Comparison of ENCODE assay signal across 24 cellular contexts in genomic region chr17:78904371-78904770, GRCh38. TPM values are rescaled to one million over a fixed set of nuclear protein-coding genes. Genes with fewer than 3 reads are reported as not detected.
DNase-seq lines count a peak whose midpoint lies in the region; ATAC-seq and TF ChIP-seq lines count a peak whose summit lies in the region.
"Had no signal": no experiment of that assay in that cellular context is flagged by ENCODE, and none has a peak within 500 bp of the region (broad histone marks: within the 10 kb centered on the region; RNA-seq: fewer than 3 reads in every experiment).

No MANE protein-coding gene starts in this region.

- H3K9me2 ChIP-seq in neural cell (ENCODE audit: insufficient read depth, low read length), result no peaks in the 10 kb centered on the region

- no peak overlapping the region for H2AFZ ChIP-seq in neural cell (ENCODE audit: low read depth, low read length)

- no peak overlapping the region for H3K4me2 ChIP-seq in neural cell (ENCODE audit: low read length)

- H3K36me3 ChIP-seq in neural cell (ENCODE audit: insufficient read depth, low read length) (no peaks in the 10 kb centered on the region), vagina (peaks cover 0 to 3% of the 10 kb centered on the region in 2 donors)

- H3K9me3 Mint-ChIP-seq in dendritic cell treated with granulocyte-macrophage colony-stimulating factor and Interleukin-4, amounts not matched to agents 40 ng/mL and 50 ng/mL, for 4 days, result no peaks in the 10 kb centered on the region

- no peaks in the 10 kb centered on the region for H3F3A ChIP-seq in neural cell (ENCODE audit: insufficient read depth, low read length, poor library complexity, severe bottlenecking)

- peak overlapping the region; percentile 87 for H3K27ac ChIP-seq in neural cell (ENCODE audit: low read length)
- H3K27ac ChIP-seq in vagina, result peak overlapping the region; percentile 29
- H3K27ac ChIP-seq: 22Rv1 had no signal

- peaks cover 80% of the 10 kb centered on the region for H3K4me1 Mint-ChIP-seq in dendritic cell treated with granulocyte-macrophage colony-stimulating factor and Interleukin-4, amounts not matched to agents 40 ng/mL and 50 ng/mL, for 4 days (ENCODE audit: low read depth)

- H3K4me1 ChIP-seq in vagina, result peaks cover 62% of the 10 kb centered on the region

- no peak overlapping the region for H3K4me3 Mint-ChIP-seq in dendritic cell treated with granulocyte-macrophage colony-stimulating factor and Interleukin-4, amounts not matched to agents 40 ng/mL and 50 ng/mL, for 4 days

- intact Hi-C loops in Right ventricle myocardium inferior (cut with DNase I), result no loop called here
- intact Hi-C loops in left cardiac atrium (cut with DNase I), result no loop called here
- intact Hi-C loops in dendritic cell treated with granulocyte-macrophage colony-stimulating factor and Interleukin-4, amounts not matched to agents 40 ng/mL and 50 ng/mL, for 4 days (cut with micrococcal nuclease), result no loop called here
- intact Hi-C loops in vagina (cut with DNase I), result no loop called here

- no peaks in the 10 kb centered on the region for H3K27me3 Mint-ChIP-seq in dendritic cell treated with granulocyte-macrophage colony-stimulating factor and Interleukin-4, amounts not matched to agents 40 ng/mL and 50 ng/mL, for 4 days

- H3K79me2 ChIP-seq in neural cell (replicated peaks; ENCODE audit: insufficient read depth, low read length), result peaks cover 38% of the 10 kb centered on the region

- no peak overlapping the region for H3K9ac ChIP-seq in neural cell (ENCODE audit: low read length)

- ATAC-seq in Right ventricle myocardium inferior (no peak), left cardiac atrium (no peak), GM21786 (IDR thresholded peaks at IDR 0.05; ENCODE audit: unreplicated experiment) (no peak)
- ATAC-seq: GM12878 had no signal

- H3K36me3 Mint-ChIP-seq in dendritic cell treated with granulocyte-macrophage colony-stimulating factor and Interleukin-4, amounts not matched to agents 40 ng/mL and 50 ng/mL, for 4 days (ENCODE audit: low read depth), result peaks cover 90% of the 10 kb centered on the region

- H3K27me3 ChIP-seq in neural cell (ENCODE audit: insufficient read depth, low read depth, low read length), result no peaks in the 10 kb centered on the region
- no peaks in the 10 kb centered on the region for H3K27me3 ChIP-seq in vagina

- TF ChIP-seq CTCF in neural cell (IDR thresholded peaks at IDR 0.05; ENCODE audit: poor library complexity, severe bottlenecking) (no peak), vagina (IDR thresholded peaks at IDR 0.05) (no peak)

- peak; percentile 11 for DNase-seq in Right ventricle myocardium inferior (ENCODE audit: missing footprints)
- DNase-seq in left cardiac atrium, result no peak
- no peak for DNase-seq in vagina (ENCODE audit: extremely low spot score in 2 of 2)
- no peak for DNase-seq in NCI-H2171 treated with DMSO at 0.1 percent for 48 hours (lab: John Stamatoyannopoulos, UW)
- DNase-seq in effector CD4-positive, alpha-beta T cell, result no peak
- DNase-seq: AML-193, Caco-2, DMS 273 treated with DMSO at 0.1 percent for 48 hours, DMS79 treated with DMSO at 0.1 percent for 48 hours, GOT3, Karpas-422, MV-4-11, NCI-H1105 treated with DMSO at 0.1 percent for 48 hours, NCI-H2081, NCI-H2171, NCI-H446, NCI-H526, SHP77 had no signal

- TF ChIP-seq RAD21 in neural cell (conservative IDR thresholded peaks at IDR 0.05), result no peak

- no peak for TF ChIP-seq POLR2A in vagina (IDR thresholded peaks at IDR 0.05)

- H3K4me3 ChIP-seq in neural cell (ENCODE audit: low read length) (no peak overlapping the region), vagina (no peak overlapping the region)
- H3K4me3 ChIP-seq: GM12878 had no signal

- no peak for TF ChIP-seq EP300 in neural cell (conservative IDR thresholded peaks at IDR 0.05; ENCODE audit: poor library complexity, severe bottlenecking)

- no peaks in the 10 kb centered on the region for H3K9me3 ChIP-seq in neural cell (ENCODE audit: low read length)
- no peaks in the 10 kb centered on the region for H3K9me3 ChIP-seq in vagina
- H3K9me3 ChIP-seq: Caco-2 had no signal

- H3K27ac Mint-ChIP-seq in dendritic cell treated with granulocyte-macrophage colony-stimulating factor and Interleukin-4, amounts not matched to agents 40 ng/mL and 50 ng/mL, for 4 days, result peak overlapping the region; percentile 14

- H4K20me1 ChIP-seq in neural cell (ENCODE audit: insufficient read depth), result no peaks in the 10 kb centered on the region

TF ChIP-seq in neural cell, 6 proteins besides CTCF, POLR2A, EP300 and RAD21:
- TF ChIP-seq REST (IDR thresholded peaks at IDR 0.05; ENCODE audit: borderline replicate concordance) (no peak), SMC3 (conservative IDR thresholded peaks at IDR 0.05; ENCODE audit: poor library complexity) (no peak), TAF1 (IDR thresholded peaks at IDR 0.05; ENCODE audit: low read depth) (no peak), POLR2AphosphoS5 (IDR thresholded peaks at IDR 0.05) (no peak)

RNA-seq across cellular contexts. Expression of gene CEP295NL, which starts 1.4 kb away (rescaled TPM):
- total RNA-seq in Right ventricle myocardium inferior (0.60 TPM), left cardiac atrium (1 to 10 TPM; 1.7 to 2.3 TPM), vagina (7.9 TPM)
- polyA plus RNA-seq in neural cell, result not detected in 2 replicates
- 0.97 and 2.5 TPM in 2 replicates for polyA minus RNA-seq in neural cell
- total RNA-seq: GM12878, OCI-LY7 had no signal
- polyA plus RNA-seq: GM12878 had no signal

RNA-seq across cellular contexts. Expression of gene TIMP2, which starts 20.8 kb away (rescaled TPM):
- total RNA-seq in Right ventricle myocardium inferior (138 TPM), left cardiac atrium (100 to 1,000 TPM; 161 to 191 TPM), vagina (181 TPM)
- 25.6 and 26.7 TPM in 2 replicates for polyA plus RNA-seq in neural cell
- 31.7 and 44.1 TPM in 2 replicates for polyA minus RNA-seq in neural cell
